Comparison of ENCODE assay signal across 22 cellular contexts in genomic region chr2:25742501-25742900, GRCh38.
A peak's percentile ranks its signal among the peaks of the same experiment; 100 is the strongest.
DNase-seq lines count a peak whose midpoint lies in the region; ATAC-seq and TF ChIP-seq lines count a peak whose summit lies in the region.
"Had no signal": no experiment of that assay in that cellular context is flagged by ENCODE, and none has a peak within 500 bp of the region (broad histone marks: within the 10 kb centered on the region; RNA-seq: fewer than 3 reads in every experiment).

No MANE protein-coding gene starts in this region.

- no peak overlapping the region for H4K5ac ChIP-seq in H9 (ENCODE audit: insufficient read length, low read depth, low read length)

- POLR2A ChIA-PET in CD4-positive, alpha-beta T cell (lab: Charles Lee) = interaction anchor here (0.9 to 2.1 kb wide), 4 partner anchors 42 to 502 kb away, joined by 3 to 6 read pairs (median 3); partner anchors contain the start of genes ASXL2 and HADHA
- POLR2A ChIA-PET in activated CD8-positive, alpha-beta T cell treated with anti-CD3 and anti-CD28 coated beads for 36 hours (lab: Charles Lee) = interaction anchor here (1.5 to 1.7 kb wide), 2 partner anchors 46 to 109 kb away, joined by 4 to 6 read pairs; no protein-coding TSS in a partner anchor
- POLR2A ChIA-PET in naive thymus-derived CD8-positive, alpha-beta T cell (lab: Charles Lee) = no interaction called here

- H3K79me2 ChIP-seq in H9 (ENCODE audit: insufficient read depth, low read length) = no peaks in the 10 kb centered on the region

- peak overlapping the region; percentile 74 for H3K27ac Mint-ChIP-seq in CD4-positive, alpha-beta T cell
- peak overlapping the region in 2 of 3 experiments; percentile 69 to 83; a peak in 4 of 7 replicates for H3K27ac Mint-ChIP-seq in H9
- peak overlapping the region; percentile 28 for H3K27ac Mint-ChIP-seq in activated CD8-positive, alpha-beta T cell treated with anti-CD3 and anti-CD28 coated beads for 36 hours
- peak overlapping the region in 9 of 10 donors; percentile 71 to 92 (median 90) for H3K27ac Mint-ChIP-seq in naive thymus-derived CD8-positive, alpha-beta T cell

- intact Hi-C loops in CD4-positive, alpha-beta T cell (cut with DNase I, micrococcal nuclease) = no loop called here
- intact Hi-C loops in activated CD8-positive, alpha-beta T cell treated with anti-CD3 and anti-CD28 coated beads for 36 hours (cut with micrococcal nuclease) = no loop called here

- H2BK5ac ChIP-seq in H9 (ENCODE audit: insufficient read length, low read length) = no peak overlapping the region

- H3K56ac ChIP-seq in H9 (ENCODE audit: insufficient read length, low read depth, low read length) = no peak overlapping the region

- H3K36me3 Mint-ChIP-seq in CD4-positive, alpha-beta T cell (ENCODE audit: low read depth) = peaks cover 71% of the 10 kb centered on the region
- peaks cover 13 to 36% (median 25%) of the 10 kb centered on the region in 3 experiments for H3K36me3 Mint-ChIP-seq in H9 (ENCODE audit: insufficient read depth in 1 of 3, low read depth in 3 of 3)
- H3K36me3 Mint-ChIP-seq in activated CD8-positive, alpha-beta T cell treated with anti-CD3 and anti-CD28 coated beads for 36 hours (ENCODE audit: low read depth) = peaks cover 42% of the 10 kb centered on the region
- peaks cover 0 to 64% (median 15%) of the 10 kb centered on the region in 3 donors for H3K36me3 Mint-ChIP-seq in naive thymus-derived CD8-positive, alpha-beta T cell

- H4K91ac ChIP-seq in H9 (ENCODE audit: insufficient read length, low read depth, low read length) = no peak overlapping the region

- no peak overlapping the region for H3T11ph ChIP-seq in H9 (ENCODE audit: low read length)

- H2BK20ac ChIP-seq in H9 (ENCODE audit: low read depth, low read length, poor library complexity, severe bottlenecking) = no peak overlapping the region

- no peak overlapping the region for H3K4me2 ChIP-seq in H9 (ENCODE audit: insufficient read depth, insufficient read length, low read length)

- H3K27me3 Mint-ChIP-seq in CD4-positive, alpha-beta T cell = no peaks in the 10 kb centered on the region
- no peaks in the 10 kb centered on the region for H3K27me3 Mint-ChIP-seq in H9 (ENCODE audit: low read depth)
- H3K27me3 Mint-ChIP-seq in activated CD8-positive, alpha-beta T cell treated with anti-CD3 and anti-CD28 coated beads for 36 hours = no peaks in the 10 kb centered on the region
- H3K27me3 Mint-ChIP-seq in naive thymus-derived CD8-positive, alpha-beta T cell = no peaks in the 10 kb centered on the region
- H3K27me3 Mint-ChIP-seq: central memory CD8-positive, alpha-beta T cell had no signal

- WGBS in H9 (ENCODE audit: extremely low coverage, insufficient read length, low lambda C conversion rate) = no CpG with 5 or more reads among the region's 1 CpG

- H4K8ac ChIP-seq in H9 (replicated peaks; ENCODE audit: insufficient read length, low read depth, low read length) = no peak overlapping the region

- H3K9ac ChIP-seq in H9 (ENCODE audit: extremely low read depth, insufficient read length, low read length) = no peak overlapping the region

- no peaks in the 10 kb centered on the region for H3K9me3 Mint-ChIP-seq in CD4-positive, alpha-beta T cell
- H3K9me3 Mint-ChIP-seq in H9 = no peaks in the 10 kb centered on the region
- H3K9me3 Mint-ChIP-seq in activated CD8-positive, alpha-beta T cell treated with anti-CD3 and anti-CD28 coated beads for 36 hours = no peaks in the 10 kb centered on the region
- no peaks in the 10 kb centered on the region for H3K9me3 Mint-ChIP-seq in naive thymus-derived CD8-positive, alpha-beta T cell
- H3K9me3 Mint-ChIP-seq: central memory CD8-positive, alpha-beta T cell had no signal

- CTCF ChIA-PET in CD4-positive, alpha-beta T cell (lab: Charles Lee) = no interaction called here
- CTCF ChIA-PET in activated CD8-positive, alpha-beta T cell treated with anti-CD3 and anti-CD28 coated beads for 36 hours (lab: Charles Lee) = interaction anchor here (0.9 to 1.2 kb wide), 2 partner anchors 136 to 213 kb away, joined by 3 to 4 read pairs; no protein-coding TSS in a partner anchor

- H4K20me1 ChIP-seq in H9 (ENCODE audit: control insufficient read depth, insufficient read depth, insufficient read length) = no peaks in the 10 kb centered on the region

- H3K27me3 ChIP-seq in CD4-positive, alpha-beta T cell (ENCODE audit: control insufficient read depth, insufficient read depth, low read length) = no peaks in the 10 kb centered on the region
- no peaks in the 10 kb centered on the region for H3K27me3 ChIP-seq in H9 (ENCODE audit: insufficient read depth, low read length)
- H3K27me3 ChIP-seq: MG63, right lobe of liver, SJSA1, upper lobe of left lung had no signal

- no peak for TF ChIP-seq CTCF in CD4-positive, alpha-beta T cell (IDR thresholded peaks at IDR 0.05)
- no peak for TF ChIP-seq CTCF in H9 (conservative IDR thresholded peaks at IDR 0.05)
- TF ChIP-seq CTCF in activated CD8-positive, alpha-beta T cell treated with anti-CD3 and anti-CD28 coated beads for 36 hours (IDR thresholded peaks at IDR 0.05) = no peak

- H3K18ac ChIP-seq in H9 (ENCODE audit: insufficient read length, low read depth, low read length) = no peak overlapping the region

- H3K9me3 ChIP-seq in CD4-positive, alpha-beta T cell (ENCODE audit: control insufficient read depth, low read length) = no peaks in the 10 kb centered on the region
- no peaks in the 10 kb centered on the region for H3K9me3 ChIP-seq in H9 (ENCODE audit: control insufficient read depth, low read depth, low read length)
- H3K9me3 ChIP-seq: MG63, right lobe of liver, SJSA1, upper lobe of left lung had no signal

- no peak overlapping the region for H3K4me3 Mint-ChIP-seq in CD4-positive, alpha-beta T cell
- H3K4me3 Mint-ChIP-seq in H9 = no peak overlapping the region
- H3K4me3 Mint-ChIP-seq in activated CD8-positive, alpha-beta T cell treated with anti-CD3 and anti-CD28 coated beads for 36 hours = no peak overlapping the region
- peak overlapping the region in 2 of 10 donors; percentile 31 to 49 for H3K4me3 Mint-ChIP-seq in naive thymus-derived CD8-positive, alpha-beta T cell
- H3K4me3 Mint-ChIP-seq: central memory CD8-positive, alpha-beta T cell had no signal

- H3K23me2 ChIP-seq in H9 (ENCODE audit: insufficient read length, low read depth, low read length, poor library complexity, severe bottlenecking) = no peaks in the 10 kb centered on the region

- no peak overlapping the region for H2AK5ac ChIP-seq in H9 (ENCODE audit: insufficient read length, low read length)

- H2BK15ac ChIP-seq in H9 (ENCODE audit: low read depth, low read length) = no peak overlapping the region

- no peak overlapping the region for H2BK120ac ChIP-seq in H9 (ENCODE audit: low read depth, low read length, poor library complexity, severe bottlenecking)

- no peak for DNase-seq in CD4-positive, alpha-beta T cell
- DNase-seq in H9 = no peak
- DNase-seq in activated CD8-positive, alpha-beta T cell treated with anti-CD3 and anti-CD28 coated beads for 36 hours = no peak
- DNase-seq in naive thymus-derived CD8-positive, alpha-beta T cell = no peak
- DNase-seq in occipital lobe (lab: John Stamatoyannopoulos, UW) = no peak
- DNase-seq in dedifferentiated amniotic fluid mesenchymal stem cell (ENCODE audit: extremely low spot score) = no peak
- DNase-seq: activated CD4-positive, alpha-beta T cell treated with anti-CD3 and anti-CD28 coated beads for 1 hour; activated T-cell treated with anti-CD3 and anti-CD28 coated beads, Interleukin-2, amount 50 U/mL, for 1 hour; effector CD4-positive, alpha-beta T cell; H7; kidney; MG63; NCI-H1417 treated with DMSO at 0.1 percent for 48 hours; NCI-H2081; NCI-H2227 treated with DMSO at 0.1 percent for 48 hours; NCI-H526 treated with DMSO at 0.1 percent for 48 hours; right lobe of liver; stimulated activated CD4-positive, alpha-beta T cell treated with anti-CD3 and anti-CD28 coated beads, Interleukin-4, amount 100 ng/mL, for 1 hour; upper lobe of left lung had no signal

- H3K79me1 ChIP-seq in H9 (ENCODE audit: insufficient read depth, low read depth, low read length, poor library complexity, severe bottlenecking) = no peaks in the 10 kb centered on the region

- H3K27ac ChIP-seq in CD4-positive, alpha-beta T cell (ENCODE audit: low read depth, low read length) = no peak overlapping the region
- H3K27ac ChIP-seq in H9 (ENCODE audit: insufficient read length, low read depth, low read length) = no peak overlapping the region
- H3K27ac ChIP-seq: right lobe of liver, SJSA1, upper lobe of left lung had no signal

- no peak overlapping the region for H3K4ac ChIP-seq in H9 (ENCODE audit: low read depth, low read length)

- no peak overlapping the region for H3K23ac ChIP-seq in H9 (ENCODE audit: insufficient read length, low read depth, low read length)

- ATAC-seq in CD4-positive, alpha-beta T cell (ENCODE audit: poor library complexity) = no peak
- ATAC-seq in activated CD8-positive, alpha-beta T cell treated with anti-CD3 and anti-CD28 coated beads for 36 hours = no peak
- ATAC-seq in naive thymus-derived CD8-positive, alpha-beta T cell = no peak
- ATAC-seq in HG03442 (IDR thresholded peaks at IDR 0.05; ENCODE audit: unreplicated experiment) = no peak

- no peak overlapping the region for H2BK12ac ChIP-seq in H9 (ENCODE audit: insufficient read length, low read depth, low read length)

- H3K4me1 Mint-ChIP-seq in CD4-positive, alpha-beta T cell (ENCODE audit: low read depth) = peaks cover 27% of the 10 kb centered on the region
- H3K4me1 Mint-ChIP-seq in H9 = peaks cover 38 to 44% of the 10 kb centered on the region in 2 experiments
- peaks cover 25% of the 10 kb centered on the region for H3K4me1 Mint-ChIP-seq in activated CD8-positive, alpha-beta T cell treated with anti-CD3 and anti-CD28 coated beads for 36 hours (ENCODE audit: low read depth)
- peaks cover 9 to 38% (median 33%) of the 10 kb centered on the region in 4 donors for H3K4me1 Mint-ChIP-seq in naive thymus-derived CD8-positive, alpha-beta T cell

- H3K4me1 ChIP-seq in H9 (ENCODE audit: insufficient read depth, low read length) = no peaks in the 10 kb centered on the region
- H3K4me1 ChIP-seq: SJSA1, upper lobe of left lung had no signal

- no peak overlapping the region for H2AFZ ChIP-seq in H9 (ENCODE audit: low read length)

- H3K14ac ChIP-seq in H9 (ENCODE audit: insufficient read depth, low read length) = no peak overlapping the region

Comparison
In these comparisons a context has a peak if more than half of its experiments do, and no peak if none do; other contexts are left out.
1. H3K27ac Mint-ChIP-seq: peak in every context shown above with its lines; median percentile 90 in naive thymus-derived CD8-positive, alpha-beta T cell; 76 in H9; 74 in CD4-positive, alpha-beta T cell; 28 in activated CD8-positive, alpha-beta T cell treated with anti-CD3 and anti-CD28 coated beads for 36 hours.